19 cellular contexts compared by ENCODE assay signal in the genomic region with DNA sequence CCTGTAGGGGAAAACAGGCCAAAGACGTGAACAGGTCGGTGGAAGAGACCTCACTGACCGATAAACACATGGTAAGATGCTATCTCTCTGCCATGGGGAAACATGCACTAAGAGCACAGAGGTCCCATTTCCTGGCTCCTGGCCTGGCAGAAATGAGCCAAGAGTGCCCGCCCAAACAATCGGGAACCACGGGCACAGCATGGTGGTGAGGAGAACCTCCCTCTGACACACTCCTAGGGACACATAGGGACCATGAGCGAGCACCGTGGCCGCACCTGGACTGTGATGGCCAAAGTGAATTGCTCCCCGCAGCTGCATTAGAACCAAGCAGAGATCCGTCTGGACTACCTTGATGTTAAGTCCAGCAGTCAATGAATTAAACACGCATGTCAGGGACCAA. TPM values are rescaled to one million over a fixed set of nuclear protein-coding genes. Genes with fewer than 3 reads are reported as not detected.
DNase-seq lines count a peak whose midpoint lies in the region; ATAC-seq, FAIRE-seq and TF ChIP-seq lines count a peak whose summit lies in the region.
"Had no signal": no experiment of that assay in that cellular context is flagged by ENCODE, and none has a peak within 500 bp of the region (broad histone marks: within the 10 kb centered on the region; RNA-seq: fewer than 3 reads in every experiment).

No MANE protein-coding gene starts in this region.

- TF ChIP-seq POLR2A in H1 (IDR thresholded peaks at IDR 0.05; ENCODE audit: control extremely low read depth in 1 of 2, low read depth in 2 of 2, low read length in 2 of 2): no peak
- TF ChIP-seq POLR2A in transverse colon (IDR thresholded peaks at IDR 0.05): no peak

- in situ Hi-C loops in transverse colon (cut with MboI; ENCODE audit: low pct_ligation_motif_present in 1 of 4, low pct_unique_long_range_greater_than_20kb in 1 of 4, low sequenced_read_pairs in 3 of 4): no loop called here

- H3K27me3 ChIP-seq in H1 (replicated peaks in 1 of 4; ENCODE audit: control insufficient read depth in 3 of 4, extremely low read depth in 1 of 4, insufficient read depth in 3 of 4, low read length in 3 of 4) (no peaks in the 10 kb centered on the region), transverse colon (no peaks in the 10 kb centered on the region)
- H3K27me3 ChIP-seq: heart left ventricle, testis had no signal

- no peak for FAIRE-seq in H1 (lab: Jason Lieb, UNC)

- H4K91ac ChIP-seq in H1 (replicated peaks; ENCODE audit: insufficient read length, low read length): no peak overlapping the region

- no peak overlapping the region for H3K4ac ChIP-seq in H1 (replicated peaks; ENCODE audit: insufficient read length, low read depth, low read length)

- H2BK12ac ChIP-seq in H1 (ENCODE audit: low read depth, low read length): no peak overlapping the region

- peaks cover 72 to 87% of the 10 kb centered on the region in 2 experiments for H4K20me1 ChIP-seq in H1 (replicated peaks in 1 of 2; ENCODE audit: control insufficient read depth in 1 of 2, insufficient read depth in 2 of 2, low read length in 2 of 2)

- no peak overlapping the region for H2AK5ac ChIP-seq in H1 (ENCODE audit: low read depth, low read length)

- intact Hi-C loops in mucosa of descending colon (cut with DNase I, micrococcal nuclease) (no loop called here), transverse colon (cut with DNase I; ENCODE audit: low total_unique reads) (no loop called here)

- 89% methylated on average over 12 of the region's 12 CpGs; no CpG with 5 or more reads in 1 of the 2 experiments for WGBS in H1 (ENCODE audit: extremely low coverage in 1 of 2, insufficient coverage in 1 of 2, insufficient read length in 1 of 2, insufficient replicate concordance in 2 of 2, low coverage in 1 of 2, low lambda C conversion rate in 2 of 2, missing lambda C conversion rate in 1 of 2), 2 experiments
- 73 to 78% methylated on average over 2 to 12 of the region's 12 CpGs for WGBS in transverse colon (ENCODE audit: low coverage in 1 of 2), 2 donors

- peak overlapping the region; percentile 8; the same call in 1 of the 2 replicates for H2BK5ac ChIP-seq in H1 (ENCODE audit: low read depth, low read length)

- no peak for ATAC-seq in mucosa of descending colon
- ATAC-seq: heart left ventricle; naive thymus-derived CD8-positive, alpha-beta T cell had no signal

- peaks cover 0 to 3% (median 0%) of the 10 kb centered on the region in 4 experiments; a peak in 1 of 8 replicates for H3K36me3 ChIP-seq in H1 (ENCODE audit: control insufficient read depth in 2 of 4, insufficient read depth in 4 of 4, low read length in 3 of 4)
- no peaks in the 10 kb centered on the region for H3K36me3 ChIP-seq in mucosa of descending colon (ENCODE audit: low read depth)
- H3K36me3 ChIP-seq in transverse colon: no peaks in the 10 kb centered on the region
- H3K36me3 ChIP-seq: heart left ventricle had no signal

- CTCF ChIA-PET in H1 (lab: Charles Lee; ENCODE audit: partially characterized antibody) (interaction anchor here (2.7 kb wide), 1 partner anchor 14 kb away, joined by 11 read pairs; no protein-coding TSS in a partner anchor), HEK293T (lab: Yijun Ruan, JAX) (no interaction called here)

- no peak overlapping the region for H2BK120ac ChIP-seq in H1 (replicated peaks; ENCODE audit: low read depth, low read length)

- H3K18ac ChIP-seq in H1 (ENCODE audit: extremely low read depth, low read length): no peak overlapping the region

- H2BK15ac ChIP-seq in H1 (ENCODE audit: low read length): no peak overlapping the region

- H2AFZ ChIP-seq in H1 (ENCODE audit: low read length): no peak overlapping the region

- no peak overlapping the region for H3K4me2 ChIP-seq in H1 (ENCODE audit: insufficient read depth in 1 of 2, low read depth in 2 of 2, low read length in 2 of 2)

- H3K4me1 ChIP-seq in H1 (replicated peaks in 1 of 4; ENCODE audit: control insufficient read depth in 3 of 4, insufficient read depth in 4 of 4, low read length in 3 of 4) (peaks cover 0 to 46% (median 25%) of the 10 kb centered on the region in 4 experiments; a peak in 6 of 7 replicates), mucosa of descending colon (ENCODE audit: low read depth) (peaks cover 29% of the 10 kb centered on the region), transverse colon (peaks cover 36 to 64% (median 50%) of the 10 kb centered on the region in 4 donors)

- TF ChIP-seq EP300 in Ishikawa (IDR thresholded peaks at IDR 0.05; ENCODE audit: borderline replicate concordance): no peak
- TF ChIP-seq EP300 in H1 (IDR thresholded peaks at IDR 0.05; ENCODE audit: borderline replicate concordance in 1 of 2, low read depth in 2 of 2, low read length in 2 of 2): no peak
- TF ChIP-seq EP300 in transverse colon (IDR thresholded peaks at IDR 0.05; ENCODE audit: low read depth): no peak

- no peak overlapping the region for H3K14ac ChIP-seq in H1 (ENCODE audit: insufficient read length)

- H3K9ac ChIP-seq in H1 (replicated peaks in 1 of 4; ENCODE audit: extremely low read depth in 1 of 4, low read depth in 3 of 4, low read length in 3 of 4): no peak overlapping the region

- DNase-seq in H1 (ENCODE audit: low read depth in 1 of 2, low spot score in 2 of 2) (no peak), mucosa of descending colon (peak in 2 of 3 donors; percentile 8 to 26), transverse colon (no peak), HCEC 1CT (no peak), NCI-H187 (lab: John Stamatoyannopoulos, UW) (no peak), HEK293T (ENCODE audit: extremely low spot score) (no peak)
- DNase-seq: activated CD4-positive, alpha-beta T cell treated with anti-CD3 and anti-CD28 coated beads, Interleukin-2, amount 10 ng/mL, durations not matched to agents 7 days and 5 days; activated naive CD4-positive, alpha-beta T cell; AML-193; Caco-2; mammary epithelial cell; NCI-H1092 treated with DMSO at 0.1 percent for 48 hours; NCI-H510A; stimulated activated CD4-positive, alpha-beta T cell treated with anti-CD3 and anti-CD28 coated beads, Interleukin-12 subunit alpha, Interleukin-12 subunit beta, amount 100 ng/mL, for 4 hours; SW 1271; testis had no signal

- POLR2A ChIA-PET in H1 (lab: Charles Lee; ENCODE audit: partially characterized antibody) (no interaction called here), HEK293T (lab: Yijun Ruan, JAX) (no interaction called here)

- TF ChIP-seq CTCF in H1 (IDR thresholded peaks at IDR 0.05; ENCODE audit: control extremely low read depth in 1 of 3, insufficient read depth in 1 of 3, low read depth in 1 of 3, low read length in 3 of 3) (no peak), mucosa of descending colon (IDR thresholded peaks at IDR 0.05) (no peak), transverse colon (IDR thresholded peaks at IDR 0.05) (no peak)

- peaks cover 64% of the 10 kb centered on the region for H3K79me1 ChIP-seq in H1 (ENCODE audit: low read depth, low read length)

- no peaks in the 10 kb centered on the region for H3K23me2 ChIP-seq in H1 (ENCODE audit: low read depth, low read length)

- H3K27ac ChIP-seq in H1 (ENCODE audit: low read depth, low read length) (no peak overlapping the region), transverse colon (peak overlapping the region; percentile 60 to 92 (median 81))

- H3K56ac ChIP-seq in H1 (replicated peaks; ENCODE audit: insufficient read length, low read depth, low read length): no peak overlapping the region

- no peak overlapping the region for H3K23ac ChIP-seq in H1 (ENCODE audit: insufficient read length)

- H3K9me3 ChIP-seq in H1 (ENCODE audit: insufficient read depth in 2 of 2, low read depth in 1 of 2, low read length in 1 of 2) (no peaks in the 10 kb centered on the region), mucosa of descending colon (no peaks in the 10 kb centered on the region), transverse colon (no peaks in the 10 kb centered on the region)
- H3K9me3 ChIP-seq: Caco-2, heart left ventricle, testis had no signal

- no peak overlapping the region for H4K5ac ChIP-seq in H1 (ENCODE audit: insufficient read length, low read depth, low read length)

- no peak overlapping the region for H2BK20ac ChIP-seq in H1 (ENCODE audit: low read length)

- H4K8ac ChIP-seq in H1 (ENCODE audit: extremely low read depth, insufficient read depth, low read length): no peak overlapping the region

- H3K4me3 ChIP-seq in H1 (ENCODE audit: extremely low read depth in 1 of 4, insufficient read depth in 2 of 4, low read depth in 3 of 4, low read length in 4 of 4): no peak overlapping the region
- no peak overlapping the region for H3K4me3 ChIP-seq in mucosa of descending colon
- no peak overlapping the region for H3K4me3 ChIP-seq in transverse colon
- H3K4me3 ChIP-seq: heart left ventricle, testis had no signal

- no peak for TF ChIP-seq RAD21 in Ishikawa (IDR thresholded peaks at IDR 0.05; ENCODE audit: low read depth)
- TF ChIP-seq RAD21 in H1 (IDR thresholded peaks at IDR 0.05 in 1 of 2, conservative IDR thresholded peaks at IDR 0.05 in 1 of 2; ENCODE audit: low read depth in 2 of 2, low read length in 2 of 2): no peak

- H3K79me2 ChIP-seq in H1 (ENCODE audit: control insufficient read depth in 1 of 2, insufficient read depth in 2 of 2, low read length in 2 of 2): peaks cover 60 to 100% of the 10 kb centered on the region in 2 experiments

TF ChIP-seq in Ishikawa, 13 proteins besides CTCF, POLR2A, EP300 and RAD21 (continues in another document):
- TF ChIP-seq NFIC (IDR thresholded peaks at IDR 0.05) (0 out of 2 replicates have a peak, but pooled peaks have one; percentile 29), YY1 (IDR thresholded peaks at IDR 0.05; ENCODE audit: low read depth) (no peak), FOXM1 (IDR thresholded peaks at IDR 0.05; ENCODE audit: borderline replicate concordance, low read depth) (no peak)

TF ChIP-seq in H1, 55 proteins besides CTCF, POLR2A, EP300 and RAD21 (continues in another document):
- TF ChIP-seq KDM5A (IDR thresholded peaks at IDR 0.05; ENCODE audit: low read length): no peak
- no peak for TF ChIP-seq KDM1A (IDR thresholded peaks at IDR 0.05; ENCODE audit: borderline replicate concordance, low read length)
- no peak for TF ChIP-seq POLR2AphosphoS5 (IDR thresholded peaks at IDR 0.05; ENCODE audit: low read depth, low read length)

TF ChIP-seq in HEK293T, 16 proteins besides CTCF, POLR2A, EP300 and RAD21 (continues in another document):
- no peak for TF ChIP-seq SUZ12 (IDR thresholded peaks at IDR 0.05)
- TF ChIP-seq FOXA1 (IDR thresholded peaks at IDR 0.05): no peak
- no peak for TF ChIP-seq FOXK2 (IDR thresholded peaks at IDR 0.05)
- no peak for TF ChIP-seq NFRKB (IDR thresholded peaks at IDR 0.05)
- TF ChIP-seq SP1 (IDR thresholded peaks at IDR 0.05): no peak

RNA-seq across cellular contexts. Expression of a gene that starts 11.1 kb away (rescaled TPM):
- 72.8 and 74.6 TPM in 2 replicates for total RNA-seq in H1 (2021; fragmentation: NEBNext Ultra II Directional; extraction: Animal tissue kit (Norgen Biotek cat#: 25700))
- polyA plus RNA-seq in H1 (2011; rRNA removed): 37.4 and 61.3 TPM in 2 replicates
- polyA plus RNA-seq in H1 (2011; cell fraction: cytosol; rRNA removed): 37.9 TPM
- 51.0 TPM for polyA plus RNA-seq in H1 (2011; cell fraction: nucleus; rRNA removed)
- polyA plus RNA-seq in H1 (2012, experiment 1 of 2): 44.2 to 60.1 TPM (median 56.3 TPM) in 4 replicates
- polyA plus RNA-seq in H1 (2012, experiment 2 of 2): 57.3 TPM
- 41.0 TPM for polyA plus RNA-seq in H1 (2013, experiment 1 of 2)
- polyA plus RNA-seq in H1 (2013, experiment 2 of 2): 45.1 TPM
- polyA minus RNA-seq in H1 (2011; rRNA and poly(A)+ RNA removed): 26.9 and 34.9 TPM in 2 replicates
- polyA minus RNA-seq in H1 (2011; cell fraction: cytosol; rRNA and poly(A)+ RNA removed): 49.1 TPM
- polyA minus RNA-seq in H1 (2011; cell fraction: nucleus; rRNA and poly(A)+ RNA removed): 74.6 TPM
- total RNA-seq in mucosa of descending colon (10 to 100 TPM; 30.8 to 39.6 (median 32.2) TPM), transverse colon (10 to 100 TPM; 16.1 to 38.6 (median 26.5) TPM)

Comparison
In these comparisons a context has a peak if more than half of its experiments do, and no peak if none do; other contexts are left out.
1. DNase-seq: peak in mucosa of descending colon (2 of 3); none in H1 (0 of 2), transverse colon (single experiment), HCEC 1CT (single experiment), NCI-H187 (0 of 2) and HEK293T (single experiment).